Comparison of ENCODE assay signal across 11 cellular contexts in genomic region chr10:23540401-23540800, GRCh38.
A peak's percentile ranks its signal among the peaks of the same experiment; 100 is the strongest.
DNase-seq lines count a peak whose midpoint lies in the region; ATAC-seq and TF ChIP-seq lines count a peak whose summit lies in the region.
"Had no signal": no experiment of that assay in that cellular context is flagged by ENCODE, and none has a peak within 500 bp of the region (broad histone marks: within the 10 kb centered on the region; RNA-seq: fewer than 3 reads in every experiment).

No MANE protein-coding gene starts in this region.

- peak overlapping the region; percentile 4 for H3K4me3 Mint-ChIP-seq in natural killer cell
- no peak overlapping the region for H3K4me3 Mint-ChIP-seq in natural killer cell treated with Interleukin-12 subunit alpha and Interleukin-12 subunit beta and Interleukin-15 and Interleukin-18, amount 100 ng/mL, for 72 hours
- H3K4me3 Mint-ChIP-seq in central memory CD8-positive, alpha-beta T cell: peak overlapping the region; percentile 33

- H3K4me1 Mint-ChIP-seq in natural killer cell: peaks cover 10 to 13% of the 10 kb centered on the region in 2 donors
- H3K4me1 Mint-ChIP-seq in natural killer cell treated with Interleukin-12 subunit alpha and Interleukin-12 subunit beta and Interleukin-15 and Interleukin-18, amount 100 ng/mL, for 72 hours (ENCODE audit: low read depth in 2 of 2): peaks cover 0 to 3% of the 10 kb centered on the region in 2 donors
- peaks cover 4% of the 10 kb centered on the region for H3K4me1 Mint-ChIP-seq in central memory CD8-positive, alpha-beta T cell

- TF ChIP-seq POLR2A in vagina (IDR thresholded peaks at IDR 0.05): no peak

- intact Hi-C loops in natural killer cell (cut with micrococcal nuclease) (no loop called here), vagina (cut with DNase I) (no loop called here)

- H3K36me3 Mint-ChIP-seq in natural killer cell: no peaks in the 10 kb centered on the region
- no peaks in the 10 kb centered on the region for H3K36me3 Mint-ChIP-seq in natural killer cell treated with Interleukin-12 subunit alpha and Interleukin-12 subunit beta and Interleukin-15 and Interleukin-18, amount 100 ng/mL, for 72 hours
- H3K36me3 Mint-ChIP-seq in central memory CD8-positive, alpha-beta T cell (ENCODE audit: insufficient read depth): no peaks in the 10 kb centered on the region

- peak overlapping the region in 1 of 2 donors; percentile 23 for H3K27ac Mint-ChIP-seq in natural killer cell
- no peak overlapping the region for H3K27ac Mint-ChIP-seq in natural killer cell treated with Interleukin-12 subunit alpha and Interleukin-12 subunit beta and Interleukin-15 and Interleukin-18, amount 100 ng/mL, for 72 hours
- H3K27ac Mint-ChIP-seq in central memory CD8-positive, alpha-beta T cell (ENCODE audit: low read depth): no peak overlapping the region

- no peak for ATAC-seq in natural killer cell
- no peak for ATAC-seq in natural killer cell treated with Interleukin-12 subunit alpha and Interleukin-12 subunit beta and Interleukin-15 and Interleukin-18, amount 100 ng/mL, for 72 hours
- no peak for ATAC-seq in central memory CD8-positive, alpha-beta T cell (replicated peaks; ENCODE audit: extremely low read depth, poor library complexity, severe bottlenecking)

- H3K27me3 Mint-ChIP-seq in natural killer cell (ENCODE audit: low read depth in 2 of 2): peaks cover 8 to 11% of the 10 kb centered on the region in 2 donors
- H3K27me3 Mint-ChIP-seq in natural killer cell treated with Interleukin-12 subunit alpha and Interleukin-12 subunit beta and Interleukin-15 and Interleukin-18, amount 100 ng/mL, for 72 hours: peaks cover 0 to 29% of the 10 kb centered on the region in 2 donors
- H3K27me3 Mint-ChIP-seq in central memory CD8-positive, alpha-beta T cell: peaks cover 17% of the 10 kb centered on the region

- peak overlapping the region; percentile 12 for H3K27ac ChIP-seq in vagina

- peaks cover 19% of the 10 kb centered on the region for H3K4me1 ChIP-seq in vagina

- H3K9me3 ChIP-seq in vagina: no peaks in the 10 kb centered on the region

- no peak for DNase-seq in natural killer cell
- DNase-seq in natural killer cell treated with Interleukin-12 subunit alpha and Interleukin-12 subunit beta and Interleukin-15 and Interleukin-18, amount 100 ng/mL, for 72 hours (ENCODE audit: low spot score): no peak
- DNase-seq in NOMO-1 treated with dmso at 0.1 percent for 144 hours (lab: John Stamatoyannopoulos, UW; ENCODE audit: unreplicated experiment): peak; percentile 69
- no peak for DNase-seq in central memory CD8-positive, alpha-beta T cell (ENCODE audit: low spot score in 2 of 2)
- no peak for DNase-seq in vagina (ENCODE audit: extremely low spot score in 2 of 2)
- DNase-seq in HCEC 1CT: no peak
- no peak for DNase-seq in HT-29 (ENCODE audit: low spot score)
- no peak for DNase-seq in stimulated activated CD8-positive, alpha-beta memory T cell treated with anti-CD3 and anti-CD28 coated beads, Interleukin-4, amount 100 ng/mL, for 48 hours
- DNase-seq: Karpas-422, NCI-H2107, posterior cingulate gyrus had no signal

- TF ChIP-seq CTCF in natural killer cell (IDR thresholded peaks at IDR 0.05): no peak
- TF ChIP-seq CTCF in vagina (IDR thresholded peaks at IDR 0.05): no peak

- H3K9me3 Mint-ChIP-seq in natural killer cell: no peaks in the 10 kb centered on the region
- no peaks in the 10 kb centered on the region for H3K9me3 Mint-ChIP-seq in natural killer cell treated with Interleukin-12 subunit alpha and Interleukin-12 subunit beta and Interleukin-15 and Interleukin-18, amount 100 ng/mL, for 72 hours
- no peaks in the 10 kb centered on the region for H3K9me3 Mint-ChIP-seq in central memory CD8-positive, alpha-beta T cell

- no peaks in the 10 kb centered on the region for H3K36me3 ChIP-seq in vagina

- no peak overlapping the region for H3K4me3 ChIP-seq in vagina

- no peaks in the 10 kb centered on the region for H3K27me3 ChIP-seq in vagina
